ENCODE assay signal across 15 cellular contexts in genomic region chr5:84275609-84276008, GRCh38.
DNase-seq lines count a peak whose midpoint lies in the region; ATAC-seq and TF ChIP-seq lines count a peak whose summit lies in the region.
"Had no signal": no experiment of that assay in that cellular context is flagged by ENCODE, and none has a peak within 500 bp of the region (broad histone marks: within the 10 kb centered on the region; RNA-seq: fewer than 3 reads in every experiment).

No MANE protein-coding gene starts in this region.

- H3K4me2 ChIP-seq in IMR-90 (ENCODE audit: low read depth, low read length): no peak overlapping the region
- H3K4me2 ChIP-seq: BLaER1 had no signal

- H3K9me3 Mint-ChIP-seq in chondrocyte (ENCODE audit: low read depth): peaks cover 4% of the 10 kb centered on the region
- no peaks in the 10 kb centered on the region for H3K9me3 Mint-ChIP-seq in osteocyte (ENCODE audit: unreplicated experiment)
- no peaks in the 10 kb centered on the region for H3K9me3 Mint-ChIP-seq in activated naive CD8-positive, alpha-beta T cell treated with anti-CD3 and anti-CD28 coated beads, Interleukin-2, amount 50 U/mL, for 24 hours
- H3K9me3 Mint-ChIP-seq: CD8-positive, alpha-beta T cell; H9 had no signal

- H3K79me1 ChIP-seq in IMR-90 (ENCODE audit: low read depth in 1 of 2, low read length in 2 of 2): peaks cover 5 to 7% of the 10 kb centered on the region in 2 experiments

- no CpG with 5 or more reads among the region's 1 CpG for WGBS in IMR-90 (ENCODE audit: extremely low coverage in 2 of 2, insufficient read length in 1 of 2), 2 experiments

- no peak overlapping the region for H3K56ac ChIP-seq in IMR-90 (ENCODE audit: extremely low read depth, insufficient read depth, low read length)

- H2BK5ac ChIP-seq in IMR-90 (ENCODE audit: low read depth, low read length, poor library complexity, severe bottlenecking): peak overlapping the region; percentile 29

- no peak overlapping the region for H2AFZ ChIP-seq in IMR-90 (replicated peaks; ENCODE audit: low read length, poor library complexity)

- H3K4me1 Mint-ChIP-seq in chondrocyte (ENCODE audit: low read depth): peaks cover 81% of the 10 kb centered on the region
- peaks cover 71% of the 10 kb centered on the region for H3K4me1 Mint-ChIP-seq in osteocyte (ENCODE audit: unreplicated experiment)
- H3K4me1 Mint-ChIP-seq in activated naive CD8-positive, alpha-beta T cell treated with anti-CD3 and anti-CD28 coated beads, Interleukin-2, amount 50 U/mL, for 24 hours: no peaks in the 10 kb centered on the region
- H3K4me1 Mint-ChIP-seq: B cell; CD4-positive, CD25-positive, alpha-beta regulatory T cell had no signal

- peak overlapping the region; percentile 71 for H3K27ac Mint-ChIP-seq in chondrocyte (ENCODE audit: unreplicated experiment)
- H3K27ac Mint-ChIP-seq in osteocyte (ENCODE audit: unreplicated experiment): peak overlapping the region; percentile 67
- no peak overlapping the region for H3K27ac Mint-ChIP-seq in activated naive CD8-positive, alpha-beta T cell treated with anti-CD3 and anti-CD28 coated beads, Interleukin-2, amount 50 U/mL, for 24 hours
- H3K27ac Mint-ChIP-seq: B cell; CD4-positive, CD25-positive, alpha-beta regulatory T cell; CD8-positive, alpha-beta T cell had no signal

- no peak for TF ChIP-seq RAD21 in IMR-90 (IDR thresholded peaks at IDR 0.05; ENCODE audit: low read length)

- H3K4me3 Mint-ChIP-seq in chondrocyte (ENCODE audit: unreplicated experiment) (no peak overlapping the region), osteocyte (ENCODE audit: unreplicated experiment) (no peak overlapping the region)
- H3K4me3 Mint-ChIP-seq in activated naive CD8-positive, alpha-beta T cell treated with anti-CD3 and anti-CD28 coated beads, Interleukin-2, amount 50 U/mL, for 24 hours: no peak overlapping the region
- H3K4me3 Mint-ChIP-seq: B cell; CD4-positive, CD25-positive, alpha-beta regulatory T cell; CD8-positive, alpha-beta T cell; H9 had no signal

- TF ChIP-seq POLR2A in IMR-90 (IDR thresholded peaks at IDR 0.05; ENCODE audit: low read depth, low read length): no peak

- no TSS peak for BruUV-seq in IMR-90 (replicated peaks; lab: Mats Ljungman, UMichigan)

- no peak for DNase-seq in IMR-90
- DNase-seq in chondrocyte (ENCODE audit: low spot score): no peak
- no peak for DNase-seq in osteocyte (ENCODE audit: extremely low spot score, unreplicated experiment)
- DNase-seq in sciatic nerve (ENCODE audit: low spot score): no peak
- no peak for DNase-seq in activated naive CD8-positive, alpha-beta T cell treated with anti-CD3 and anti-CD28 coated beads, Interleukin-2, amount 50 U/mL, for 24 hours
- DNase-seq: CD4-positive, CD25-positive, alpha-beta regulatory T cell; CD8-positive, alpha-beta T cell; DMS153; GOT3; H9 had no signal

- no peaks in the 10 kb centered on the region for H4K20me1 ChIP-seq in IMR-90 (ENCODE audit: insufficient read depth, low read length)
- H4K20me1 ChIP-seq: BLaER1 had no signal

- intact Hi-C loops in IMR-90 (cut with micrococcal nuclease): loop anchor here (1.0 kb wide), 1 partner anchor 108 kb away; no protein-coding TSS in a partner anchor
- intact Hi-C loops in sciatic nerve (cut with DNase I): no loop called here

- in situ Hi-C loops in IMR-90 (cut with MboI; ENCODE audit: low sequenced_read_pairs): no loop called here

- H2AK9ac ChIP-seq in IMR-90 (replicated peaks; ENCODE audit: low read depth, low read length, poor library complexity): no peak overlapping the region

- peaks cover 4% of the 10 kb centered on the region for H3K36me3 Mint-ChIP-seq in chondrocyte (ENCODE audit: low read depth)
- peaks cover 5% of the 10 kb centered on the region for H3K36me3 Mint-ChIP-seq in osteocyte (ENCODE audit: unreplicated experiment)
- H3K36me3 Mint-ChIP-seq in activated naive CD8-positive, alpha-beta T cell treated with anti-CD3 and anti-CD28 coated beads, Interleukin-2, amount 50 U/mL, for 24 hours (ENCODE audit: low read depth): no peaks in the 10 kb centered on the region
- H3K36me3 Mint-ChIP-seq: CD4-positive, CD25-positive, alpha-beta regulatory T cell; CD8-positive, alpha-beta T cell had no signal

- H3K4me1 ChIP-seq in IMR-90 (ENCODE audit: control insufficient read depth, insufficient read depth, low read length): no peaks in the 10 kb centered on the region; the same call in 1 of the 2 replicates
- H3K4me1 ChIP-seq: BLaER1, Caco-2 had no signal

- no peak for ATAC-seq in IMR-90 (ENCODE audit: low read depth)
- no peak for ATAC-seq in sciatic nerve
- no peak for ATAC-seq in activated naive CD8-positive, alpha-beta T cell treated with anti-CD3 and anti-CD28 coated beads, Interleukin-2, amount 50 U/mL, for 24 hours
- no peak for ATAC-seq in HG03520 (IDR thresholded peaks at IDR 0.05; ENCODE audit: unreplicated experiment)
- ATAC-seq: CD8-positive, alpha-beta T cell had no signal

- no peak overlapping the region for H2BK20ac ChIP-seq in IMR-90 (ENCODE audit: low read depth, low read length)

- TF ChIP-seq CTCF in IMR-90 (conservative IDR thresholded peaks at IDR 0.05; ENCODE audit: low read depth, low read length) (no peak), chondrocyte (IDR thresholded peaks at IDR 0.05) (no peak), osteocyte (IDR thresholded peaks at IDR 0.05) (no peak)

- no peak overlapping the region for H3K18ac ChIP-seq in IMR-90 (ENCODE audit: low read depth, low read length)

- H3K27ac ChIP-seq in IMR-90 (ENCODE audit: insufficient read depth, low read length): no peak overlapping the region
- H3K27ac ChIP-seq: BLaER1, C4-2B had no signal

- no peak overlapping the region for H3K23ac ChIP-seq in IMR-90 (ENCODE audit: low read depth, low read length)

- H3K4me3 ChIP-seq in IMR-90 (ENCODE audit: insufficient read depth, low read depth, low read length): no peak overlapping the region
- H3K4me3 ChIP-seq: BLaER1 had no signal

- no peak overlapping the region for H4K8ac ChIP-seq in IMR-90 (ENCODE audit: low read depth in 2 of 2, low read length in 2 of 2)

- POLR2A ChIA-PET in IMR-90 (lab: Charles Lee; ENCODE audit: unreplicated experiment): no interaction called here

- dilution Hi-C loops in IMR-90 (cut with HindIII; ENCODE audit: low sequenced_read_pairs, unreplicated experiment): no loop called here

- no peak overlapping the region for H3K14ac ChIP-seq in IMR-90 (replicated peaks; ENCODE audit: low read depth, low read length)

- CTCF ChIA-PET in IMR-90 (lab: Yijun Ruan, JAX): interaction anchor here (0.6 kb wide), 1 partner anchor 76 kb away, joined by 3 read pairs; no protein-coding TSS in a partner anchor

- H4K91ac ChIP-seq in IMR-90 (ENCODE audit: insufficient read depth, low read depth, low read length): no peak overlapping the region

- H3K27me3 ChIP-seq in IMR-90 (ENCODE audit: control insufficient read depth, insufficient read depth, low read length): no peaks in the 10 kb centered on the region
- H3K27me3 ChIP-seq: BLaER1 had no signal

- H3K9ac ChIP-seq in IMR-90 (ENCODE audit: low read depth, low read length): no peak overlapping the region
- H3K9ac ChIP-seq: BLaER1 had no signal

- no peak overlapping the region for H2BK120ac ChIP-seq in IMR-90 (ENCODE audit: low read depth, low read length)

- H3K9me3 ChIP-seq in IMR-90 (ENCODE audit: control insufficient read depth, insufficient read depth, low read length): no peaks in the 10 kb centered on the region
- H3K9me3 ChIP-seq: Caco-2 had no signal

- no peaks in the 10 kb centered on the region for H3K36me3 ChIP-seq in IMR-90 (ENCODE audit: control insufficient read depth, insufficient read depth, low read length)
- H3K36me3 ChIP-seq: BLaER1 had no signal

- no peaks in the 10 kb centered on the region for H3K9me1 ChIP-seq in IMR-90 (ENCODE audit: insufficient read depth, low read length)

- H4K5ac ChIP-seq in IMR-90 (ENCODE audit: low read depth, low read length): no peak overlapping the region; the same call in 1 of the 2 replicates

- H2BK15ac ChIP-seq in IMR-90 (ENCODE audit: low read depth, low read length): no peak overlapping the region

- H2AK5ac ChIP-seq in IMR-90 (ENCODE audit: low read depth, low read length): no peak overlapping the region

- H3K27me3 Mint-ChIP-seq in chondrocyte (ENCODE audit: low read depth) (no peaks in the 10 kb centered on the region), osteocyte (ENCODE audit: unreplicated experiment) (no peaks in the 10 kb centered on the region)
- no peaks in the 10 kb centered on the region for H3K27me3 Mint-ChIP-seq in activated naive CD8-positive, alpha-beta T cell treated with anti-CD3 and anti-CD28 coated beads, Interleukin-2, amount 50 U/mL, for 24 hours
- H3K27me3 Mint-ChIP-seq: B cell; CD4-positive, CD25-positive, alpha-beta regulatory T cell had no signal

- no peak overlapping the region for H3K4ac ChIP-seq in IMR-90 (ENCODE audit: low read depth, low read length)

TF ChIP-seq in IMR-90, 13 proteins besides CTCF, POLR2A, EP300 and RAD21:
- TF ChIP-seq BHLHE40 (IDR thresholded peaks at IDR 0.05; ENCODE audit: low read depth, low read length) (no peak), MAZ (IDR thresholded peaks at IDR 0.05; ENCODE audit: borderline replicate concordance, low read depth, low read length) (no peak)
TF ChIP-seq in IMR-90: peak in this region for 0.
